In genomic region chr7:95026018-95026417, GRCh38 we compare ENCODE assay signal across 1 cellular context.
TF ChIP-seq lines count a peak whose summit lies in the region.

No MANE protein-coding gene starts in this region.

TF ChIP-seq in WTC11, 78 proteins besides CTCF, POLR2A, EP300 and RAD21 (continued from another document):
- TF ChIP-seq MLX (CRISPR knock-in tag; IDR thresholded peaks at IDR 0.05) = no peak
- no peak for TF ChIP-seq AR (CRISPR knock-in tag; IDR thresholded peaks at IDR 0.05)
- no peak for TF ChIP-seq ZNF232 (CRISPR knock-in tag; IDR thresholded peaks at IDR 0.05)
- TF ChIP-seq RELA (CRISPR knock-in tag; IDR thresholded peaks at IDR 0.05; ENCODE audit: borderline replicate concordance) = no peak
- TF ChIP-seq HMGA2 (CRISPR knock-in tag; IDR thresholded peaks at IDR 0.05) = no peak
